1 cellular context compared by ENCODE assay signal in the genomic region with DNA sequence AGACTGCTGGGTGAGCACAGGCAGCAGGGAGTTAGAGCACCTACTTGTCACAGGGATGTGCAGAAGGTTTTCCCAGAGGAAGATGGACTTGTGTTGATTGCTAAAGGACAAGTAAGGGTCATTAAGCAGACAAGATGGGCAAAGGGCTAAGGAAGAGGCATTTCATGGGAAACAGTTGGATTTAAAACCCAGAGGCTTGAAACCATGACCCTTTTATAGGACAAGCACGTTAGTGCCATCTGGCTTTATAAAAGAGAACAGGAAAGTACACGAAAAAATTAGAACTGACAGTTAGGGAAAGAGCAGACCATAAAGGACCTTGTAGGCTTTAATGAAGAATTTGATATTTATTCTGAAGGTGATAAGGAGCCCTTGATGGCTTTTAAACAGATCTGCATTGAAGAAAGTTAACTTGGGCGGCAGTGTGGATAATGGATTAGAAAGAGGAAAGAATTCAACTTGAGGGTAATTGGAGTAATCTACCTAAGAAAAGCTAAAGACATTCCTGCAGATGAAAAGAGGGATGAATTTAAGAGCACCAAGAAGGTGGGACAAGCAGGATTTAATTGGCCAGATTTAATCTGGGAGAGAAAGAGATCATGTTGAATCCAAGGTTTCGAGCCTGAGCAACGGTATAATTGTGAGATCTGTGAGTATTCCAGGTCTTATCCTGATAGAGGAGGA.
TF ChIP-seq lines count a peak whose summit lies in the region.

No MANE protein-coding gene starts in this region.

TF ChIP-seq in SK-N-SH, 30 proteins besides CTCF, POLR2A, EP300 and RAD21 (continued from another document):
- TF ChIP-seq, protein P1, sequence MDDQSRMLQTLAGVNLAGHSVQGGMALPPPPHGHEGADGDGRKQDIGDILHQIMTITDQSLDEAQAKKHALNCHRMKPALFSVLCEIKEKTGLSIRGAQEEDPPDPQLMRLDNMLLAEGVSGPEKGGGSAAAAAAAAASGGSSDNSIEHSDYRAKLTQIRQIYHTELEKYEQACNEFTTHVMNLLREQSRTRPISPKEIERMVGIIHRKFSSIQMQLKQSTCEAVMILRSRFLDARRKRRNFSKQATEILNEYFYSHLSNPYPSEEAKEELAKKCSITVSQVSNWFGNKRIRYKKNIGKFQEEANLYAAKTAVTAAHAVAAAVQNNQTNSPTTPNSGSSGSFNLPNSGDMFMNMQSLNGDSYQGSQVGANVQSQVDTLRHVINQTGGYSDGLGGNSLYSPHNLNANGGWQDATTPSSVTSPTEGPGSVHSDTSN (IDR thresholded peaks at IDR 0.05), result peak; percentile 58
- TF ChIP-seq NFIC (IDR thresholded peaks at IDR 0.05; ENCODE audit: borderline replicate concordance) (no peak), SMC3 (IDR thresholded peaks at IDR 0.05; ENCODE audit: low read depth, low read length) (peak; percentile 32; the same call in 1 of the 2 replicates), TAF1 (IDR thresholded peaks at IDR 0.05; ENCODE audit: borderline replicate concordance, low read depth, low read length) (no peak), YY1 (IDR thresholded peaks at IDR 0.05; ENCODE audit: low read depth) (no peak), GATA2 (CRISPR knock-in tag; IDR thresholded peaks at IDR 0.05) (no peak), CHD2 (IDR thresholded peaks at IDR 0.05; ENCODE audit: low read length, partially characterized antibody) (no peak), RFX5 (IDR thresholded peaks at IDR 0.05; ENCODE audit: low read length) (no peak), MEF2A (IDR thresholded peaks at IDR 0.05; ENCODE audit: borderline replicate concordance, low read depth) (no peak), FOXJ3 (CRISPR knock-in tag; IDR thresholded peaks at IDR 0.05) (no peak), RXRA (IDR thresholded peaks at IDR 0.05; ENCODE audit: borderline replicate concordance, low read depth) (no peak), TCF12 (IDR thresholded peaks at IDR 0.05) (peak; percentile 45; the same call in 1 of the 2 replicates)
- TF ChIP-seq, protein P2, sequence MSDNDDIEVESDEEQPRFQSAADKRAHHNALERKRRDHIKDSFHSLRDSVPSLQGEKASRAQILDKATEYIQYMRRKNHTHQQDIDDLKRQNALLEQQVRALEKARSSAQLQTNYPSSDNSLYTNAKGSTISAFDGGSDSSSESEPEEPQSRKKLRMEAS (IDR thresholded peaks at IDR 0.05; ENCODE audit: low read depth), result no peak
